In genomic region chr2:1341409-1342120, GRCh38 we compare ENCODE assay signal across 19 cellular contexts.
"Had no signal": no experiment of that assay in that cellular context is flagged by ENCODE, and none has a peak within 500 bp of the region (broad histone marks: within the 10 kb centered on the region; RNA-seq: fewer than 3 reads in every experiment).

No MANE protein-coding gene starts in this region.

- H3K4me1 ChIP-seq: ascending aorta, breast epithelium, gastrocnemius medialis, right lobe of liver, stomach had no signal

- H3K27me3 ChIP-seq: ascending aorta, breast epithelium, gastrocnemius medialis, right lobe of liver, stomach had no signal

- H3K4me3 ChIP-seq: ascending aorta, breast epithelium, gastrocnemius medialis, left ventricle myocardium inferior, right lobe of liver, stomach had no signal

- H3K27ac ChIP-seq: ascending aorta, breast epithelium, gastrocnemius medialis, left ventricle myocardium inferior, right lobe of liver, stomach had no signal

- H3K27ac Mint-ChIP-seq: activated CD8-positive, alpha-beta memory T cell treated with anti-CD3 and anti-CD28 coated beads, Interleukin-2, amount 10 ng/mL, durations not matched to agents 7 days and 5 days; activated naive CD4-positive, alpha-beta T cell treated with anti-CD3 and anti-CD28 coated beads, Interleukin-2, amount 10 ng/mL, durations not matched to agents 7 days and 5 days; memory B cell; progenitor cell of endocrine pancreas had no signal

- H3K36me3 ChIP-seq: ascending aorta, breast epithelium, gastrocnemius medialis, left ventricle myocardium inferior, right lobe of liver, stomach had no signal

- ATAC-seq: activated CD8-positive, alpha-beta memory T cell treated with anti-CD3 and anti-CD28 coated beads, Interleukin-2, amount 10 ng/mL, durations not matched to agents 7 days and 5 days; gastrocnemius medialis; naive thymus-derived CD8-positive, alpha-beta T cell; right lobe of liver had no signal

- H3K4me1 Mint-ChIP-seq: activated CD8-positive, alpha-beta memory T cell treated with anti-CD3 and anti-CD28 coated beads, Interleukin-2, amount 10 ng/mL, durations not matched to agents 7 days and 5 days; activated naive CD4-positive, alpha-beta T cell treated with anti-CD3 and anti-CD28 coated beads, Interleukin-2, amount 10 ng/mL, durations not matched to agents 7 days and 5 days; memory B cell; naive thymus-derived CD8-positive, alpha-beta T cell had no signal

- H3K9me3 ChIP-seq: ascending aorta, right lobe of liver had no signal

- H3K4me3 Mint-ChIP-seq: activated CD8-positive, alpha-beta memory T cell treated with anti-CD3 and anti-CD28 coated beads, Interleukin-2, amount 10 ng/mL, durations not matched to agents 7 days and 5 days; activated naive CD4-positive, alpha-beta T cell treated with anti-CD3 and anti-CD28 coated beads, Interleukin-2, amount 10 ng/mL, durations not matched to agents 7 days and 5 days; memory B cell; naive thymus-derived CD8-positive, alpha-beta T cell had no signal

- H3K9me3 Mint-ChIP-seq: activated naive CD4-positive, alpha-beta T cell treated with anti-CD3 and anti-CD28 coated beads, Interleukin-2, amount 10 ng/mL, durations not matched to agents 7 days and 5 days had no signal

- H3K27me3 Mint-ChIP-seq: activated CD8-positive, alpha-beta memory T cell treated with anti-CD3 and anti-CD28 coated beads, Interleukin-2, amount 10 ng/mL, durations not matched to agents 7 days and 5 days; activated naive CD4-positive, alpha-beta T cell treated with anti-CD3 and anti-CD28 coated beads, Interleukin-2, amount 10 ng/mL, durations not matched to agents 7 days and 5 days; memory B cell; naive thymus-derived CD8-positive, alpha-beta T cell had no signal

- H3K36me3 Mint-ChIP-seq: activated CD8-positive, alpha-beta memory T cell treated with anti-CD3 and anti-CD28 coated beads, Interleukin-2, amount 10 ng/mL, durations not matched to agents 7 days and 5 days; activated naive CD4-positive, alpha-beta T cell treated with anti-CD3 and anti-CD28 coated beads, Interleukin-2, amount 10 ng/mL, durations not matched to agents 7 days and 5 days; memory B cell had no signal

- DNase-seq: activated CD4-positive, alpha-beta T cell treated with anti-CD3 and anti-CD28 coated beads for 1 hour; activated CD4-positive, alpha-beta T cell treated with anti-CD3 and anti-CD28 coated beads, Interleukin-2, amount 50 U/mL, for 48 hours; activated CD8-positive, alpha-beta memory T cell treated with anti-CD3 and anti-CD28 coated beads, Interleukin-2, amount 10 ng/mL, durations not matched to agents 7 days and 5 days; activated naive CD4-positive, alpha-beta T cell treated with anti-CD3 and anti-CD28 coated beads, Interleukin-2, amount 10 ng/mL, durations not matched to agents 7 days and 5 days; activated T-cell treated with anti-CD3 and anti-CD28 coated beads, Interleukin-2, amount 50 U/mL, for 1 hour; dermis blood vessel endothelial cell; gastrocnemius medialis; kidney; left ventricle myocardium inferior; naive thymus-derived CD8-positive, alpha-beta T cell; nucleus accumbens; right lobe of liver; stomach; T-helper 1 cell; T1000 had no signal
